Comparison of ENCODE assay signal across 19 cellular contexts in the genomic region with DNA sequence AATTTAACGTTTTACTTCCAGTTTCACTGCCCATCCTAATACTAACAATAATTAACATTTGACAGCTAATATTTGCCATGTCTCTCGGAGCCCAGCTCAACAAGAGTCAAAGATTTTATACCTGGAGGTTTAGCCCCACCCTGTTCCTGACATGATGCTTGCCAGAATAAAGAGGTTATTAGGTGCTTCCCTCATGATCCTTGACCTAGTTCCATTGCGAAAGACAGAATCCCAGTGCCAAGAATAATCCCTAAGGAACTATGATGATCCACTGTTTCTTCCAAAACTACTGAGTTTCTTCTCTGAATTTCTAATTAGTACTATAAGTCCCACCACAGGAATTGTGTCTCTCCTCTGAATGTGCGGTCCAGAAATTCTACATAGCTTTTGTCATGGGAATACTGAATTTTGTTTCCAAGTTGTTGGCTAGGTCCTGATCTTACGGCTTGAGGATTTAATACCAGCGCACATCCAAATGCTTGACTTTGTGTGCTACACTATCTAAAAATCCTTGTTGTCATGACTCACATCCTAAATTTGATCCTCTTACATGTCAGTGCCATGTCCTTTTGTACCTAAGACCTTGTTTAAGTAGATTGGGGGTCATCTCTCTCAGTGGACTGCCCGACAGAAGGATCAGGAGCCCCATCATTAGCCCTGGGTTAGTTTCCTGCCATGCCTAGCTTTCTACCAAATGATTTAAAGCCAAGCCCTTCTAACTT. TPM values are rescaled to one million over a fixed set of nuclear protein-coding genes. Genes with fewer than 3 reads are reported as not detected.
A peak's percentile ranks its signal among the peaks of the same experiment; 100 is the strongest.
DNase-seq lines count a peak whose midpoint lies in the region; ATAC-seq, FAIRE-seq and TF ChIP-seq lines count a peak whose summit lies in the region.
"Had no signal": no experiment of that assay in that cellular context is flagged by ENCODE, and none has a peak within 500 bp of the region (broad histone marks: within the 10 kb centered on the region; RNA-seq: fewer than 3 reads in every experiment).

No MANE protein-coding gene starts in this region.

- H3K4me3 Mint-ChIP-seq in memory B cell: no peak overlapping the region

- H3K4me1 Mint-ChIP-seq in memory B cell: peaks cover 14% of the 10 kb centered on the region

- no peaks in the 10 kb centered on the region for H3K79me1 ChIP-seq in mesendoderm (ENCODE audit: low read length)

- H3K79me2 ChIP-seq in K562 (ENCODE audit: control insufficient read depth, insufficient read depth, low read length): peaks cover 3% of the 10 kb centered on the region; the same call in 1 of the 3 replicates
- no peaks in the 10 kb centered on the region for H3K79me2 ChIP-seq in mesendoderm (ENCODE audit: control insufficient read depth, insufficient read depth, low read length)

- no peak overlapping the region for H2BK5ac ChIP-seq in mesendoderm (ENCODE audit: low read length)

- peak overlapping the region; percentile 39 for H3K27ac Mint-ChIP-seq in memory B cell
- H3K27ac Mint-ChIP-seq: activated T-helper 2 cell treated with anti-CD3 and anti-CD28 coated beads, Interferon-gamma antibody, Interleukin-2, Interleukin-4, amounts not matched to agents 10 μg/mL and 5 μg/mL and 100 μg/mL, durations not matched to agents 14 hours and 24 hours and 36 hours had no signal

- H3K9me3 Mint-ChIP-seq in memory B cell: no peaks in the 10 kb centered on the region
- H3K9me3 Mint-ChIP-seq: activated T-helper 2 cell treated with anti-CD3 and anti-CD28 coated beads, Interferon-gamma antibody, Interleukin-2, Interleukin-4, amounts not matched to agents 10 μg/mL and 5 μg/mL and 100 μg/mL, durations not matched to agents 14 hours and 24 hours and 36 hours; naive B cell had no signal

- no peaks in the 10 kb centered on the region for H3K9me3 ChIP-seq in K562 (replicated peaks; ENCODE audit: control insufficient read depth, insufficient read depth, low read depth, low read length)
- no peaks in the 10 kb centered on the region for H3K9me3 ChIP-seq in small intestine (ENCODE audit: control insufficient read depth, low read depth)
- H3K9me3 ChIP-seq: testis had no signal

- in situ Hi-C loops in K562 (cut with MboI): no loop called here

- FAIRE-seq in GM19239 (lab: Jason Lieb, UNC): peak; percentile 14
- FAIRE-seq in K562 (lab: Jason Lieb, UNC): peak; percentile 29
- no peak for FAIRE-seq in small intestine (lab: Jason Lieb, UNC)
- FAIRE-seq: TTC549 had no signal

- H3K36me3 ChIP-seq in K562 (ENCODE audit: control insufficient read depth, insufficient read depth, low read length) (peaks cover 66% of the 10 kb centered on the region; the same call in 2 of the 3 replicates), small intestine (ENCODE audit: control insufficient read depth in 2 of 2, insufficient read depth in 2 of 2, low read length in 2 of 2) (peaks cover 2 to 9% of the 10 kb centered on the region in 2 donors), mesendoderm (ENCODE audit: control insufficient read depth, insufficient read depth, low read length) (no peaks in the 10 kb centered on the region)

- H4K5ac ChIP-seq in mesendoderm (ENCODE audit: low read length): no peak overlapping the region

- no peak for TF ChIP-seq CTCF in K562 (IDR thresholded peaks at IDR 0.05 in 2 of 3, conservative IDR thresholded peaks at IDR 0.05 in 1 of 3; ENCODE audit: insufficient read depth in 2 of 3, low read depth in 1 of 3, low read length in 3 of 3)

- H2BK15ac ChIP-seq in mesendoderm (replicated peaks; ENCODE audit: low read depth): no peak overlapping the region

- no peak for DNase-seq in GM19239 (ENCODE audit: insufficient read length, low spot score)
- DNase-seq in K562 (ENCODE audit: extremely low read depth in 1 of 4, low spot score in 3 of 4): no peak
- DNase-seq in memory B cell (ENCODE audit: low spot score in 2 of 2): no peak
- DNase-seq in small intestine: peak; percentile 59
- DNase-seq in mesendoderm: no peak
- no peak for DNase-seq in DMS79 treated with DMSO at 0.1 percent for 48 hours (lab: John Stamatoyannopoulos, UW)
- DNase-seq in NOMO-1 (lab: John Stamatoyannopoulos, UW; ENCODE audit: unreplicated experiment in 2 of 2): no peak
- DNase-seq: activated CD4-positive, alpha-beta T cell treated with anti-CD3 and anti-CD28 coated beads for 4 hours; erythroblast; naive B cell; NCI-H1930; NCI-H446; RPMI8226; stimulated activated CD8-positive, alpha-beta memory T cell treated with anti-CD3 and anti-CD28 coated beads, Interleukin-4, amount 100 ng/mL, for 48 hours; SW 1271; testis had no signal

- no peak for TF ChIP-seq POLR2A in K562 (conservative IDR thresholded peaks at IDR 0.05)

- no peaks in the 10 kb centered on the region for H3K9me1 ChIP-seq in K562 (ENCODE audit: control insufficient read depth, insufficient read depth, low read length)

- TF ChIP-seq RAD21 in K562 (CRISPR knock-in tag; conservative IDR thresholded peaks at IDR 0.05 in 1 of 2, IDR thresholded peaks at IDR 0.05 in 1 of 2): no peak

- H3K27ac ChIP-seq in K562 (ENCODE audit: extremely low read depth, low read depth, low read length) (no peak overlapping the region), small intestine (ENCODE audit: low read depth in 1 of 2, low read length in 1 of 2) (no peak overlapping the region), mesendoderm (ENCODE audit: low read depth, low read length) (no peak overlapping the region)

- H3K27me3 Mint-ChIP-seq in memory B cell: no peaks in the 10 kb centered on the region
- H3K27me3 Mint-ChIP-seq: naive B cell had no signal

- H3K36me3 Mint-ChIP-seq in memory B cell: peaks cover 38% of the 10 kb centered on the region

- CTCF ChIA-PET in K562 (lab: Yijun Ruan, JAX; ENCODE audit: low intra/inter-chr PET ratio): no interaction called here

- no peak overlapping the region for H3K56ac ChIP-seq in mesendoderm (ENCODE audit: low read length)

- H4K20me1 ChIP-seq in K562 (replicated peaks; ENCODE audit: control insufficient read depth, insufficient read depth, low read length): no peaks in the 10 kb centered on the region

- H3K27me3 ChIP-seq in K562 (ENCODE audit: control insufficient read depth in 2 of 2, insufficient read depth in 2 of 2, low read length in 2 of 2) (no peaks in the 10 kb centered on the region), small intestine (ENCODE audit: control insufficient read depth in 2 of 2, insufficient read depth in 2 of 2, low read length in 2 of 2) (no peaks in the 10 kb centered on the region), mesendoderm (ENCODE audit: insufficient read depth, low read length, poor library complexity) (no peaks in the 10 kb centered on the region)
- H3K27me3 ChIP-seq: testis had no signal

- no peak for TF ChIP-seq EP300 in K562 (IDR thresholded peaks at IDR 0.05; ENCODE audit: low read length)

- no peak overlapping the region for H3K18ac ChIP-seq in mesendoderm (ENCODE audit: low read length)

- POLR2A ChIA-PET in K562 (lab: Yijun Ruan, JAX): interaction anchor here (1.0 kb wide), 1 partner anchor 15 kb away, joined by 3 read pairs; no protein-coding TSS in a partner anchor

- H3K4me3 ChIP-seq in K562: no peak overlapping the region
- no peak overlapping the region for H3K4me3 ChIP-seq in small intestine (ENCODE audit: low read depth in 1 of 2, low read length in 2 of 2)
- no peak overlapping the region for H3K4me3 ChIP-seq in mesendoderm (ENCODE audit: low read length)
- H3K4me3 ChIP-seq: testis had no signal

- H3K4ac ChIP-seq in mesendoderm (ENCODE audit: low read depth, low read length): no peak overlapping the region

- H3K4me1 ChIP-seq in K562 (replicated peaks in 1 of 2; ENCODE audit: control insufficient read depth in 2 of 2, insufficient read depth in 2 of 2, low read length in 2 of 2): no peaks in the 10 kb centered on the region
- no peaks in the 10 kb centered on the region for H3K4me1 ChIP-seq in small intestine (ENCODE audit: control insufficient read depth in 2 of 2, insufficient read depth in 1 of 2, low read depth in 1 of 2, low read length in 1 of 2)
- H3K4me1 ChIP-seq in mesendoderm (ENCODE audit: control insufficient read depth, low read depth, low read length): no peaks in the 10 kb centered on the region
- H3K4me1 ChIP-seq: testis had no signal

- no peak overlapping the region for H4K8ac ChIP-seq in mesendoderm (ENCODE audit: low read depth, low read length)

- H3K4me2 ChIP-seq in K562 (ENCODE audit: insufficient read depth, low read length) (no peak overlapping the region), mesendoderm (ENCODE audit: low read length) (no peak overlapping the region)

- H2BK120ac ChIP-seq in mesendoderm (ENCODE audit: low read depth, low read length): no peak overlapping the region

- no TSS peak for BruUV-seq in K562 (replicated peaks; lab: Mats Ljungman, UMichigan)

- no peak overlapping the region for H2AFZ ChIP-seq in K562 (ENCODE audit: low read depth, low read length)

- intact Hi-C loops in K562 (cut with micrococcal nuclease): no loop called here

- 82% methylated on average over 7 of the region's 7 CpGs for WGBS in K562 (ENCODE audit: insufficient coverage, low coverage, missing lambda C conversion rate)
- 68 to 79% (median 70%) methylated on average over 7 of the region's 7 CpGs for WGBS in small intestine, 3 donors
- no CpG with 5 or more reads among the region's 7 CpGs for WGBS in mesendoderm (ENCODE audit: extremely low coverage, insufficient coverage, low lambda C conversion rate)

- no peak overlapping the region for H3K23ac ChIP-seq in mesendoderm (ENCODE audit: low read length)

- H3K9ac ChIP-seq in K562 (ENCODE audit: insufficient read depth in 1 of 2, low read depth in 2 of 2, low read length in 2 of 2) (no peak overlapping the region), mesendoderm (ENCODE audit: low read length) (no peak overlapping the region)

- no peak overlapping the region for H2AK5ac ChIP-seq in mesendoderm (ENCODE audit: low read length)

- ATAC-seq in K562 (no peak), memory B cell (ENCODE audit: low read depth) (no peak), GM18868 (IDR thresholded peaks at IDR 0.05; ENCODE audit: unreplicated experiment) (no peak)

RNA-seq across cellular contexts. Expression of gene ANTXR2, which starts 23.1 kb away (rescaled TPM):
- 163 and 271 TPM in 2 replicates for total RNA-seq in K562 (2011; cell fraction: chromatin; rRNA removed; ENCODE audit: low replicate concordance)
- total RNA-seq in K562 (2011; cell fraction: nucleolus; rRNA removed): 73.4 and 76.1 TPM in 2 replicates
- 102 and 117 TPM in 2 replicates for total RNA-seq in K562 (2011; cell fraction: nucleoplasm; rRNA removed)
- total RNA-seq in K562 (2014; rRNA removed): 39.1 and 50.5 TPM in 2 replicates
- 75.4 and 103 TPM in 2 replicates for total RNA-seq in K562 (2014; rRNA removed; fragmentation: Illumina TruSeq; extraction: Trizol)
- total RNA-seq in K562 (2015; rRNA removed; fragmentation: Illumina TruSeq; extraction: Trizol): 60.3 and 61.8 TPM in 2 replicates
- total RNA-seq in K562 (2021): 68.1 and 83.8 TPM in 2 replicates
- 51.7 and 79.1 TPM in 2 replicates for polyA plus RNA-seq in K562 (2011; rRNA removed)
- polyA plus RNA-seq in K562 (2011; cell fraction: cytosol; rRNA removed): 10.2 and 18.4 TPM in 2 replicates
- 42.2 and 47.3 TPM in 2 replicates for polyA plus RNA-seq in K562 (2011; cell fraction: nucleus; rRNA removed)
- 69.7 and 118 TPM in 2 replicates for polyA plus RNA-seq in K562 (2012)
- polyA plus RNA-seq in K562 (2014; fragmentation: Illumina TruSeq; extraction: Trizol): 62.5 and 71.0 TPM in 2 replicates
- 10 to 100 TPM; 10.1 to 26.6 TPM for polyA plus RNA-seq in K562 (2014; fragmentation: Nextera tagmentation; extraction: Ambion mirVana)
- 34.8 and 37.4 TPM in 2 replicates for polyA plus RNA-seq in K562 (2014; rRNA removed)
- 139 and 146 TPM in 2 replicates for polyA minus RNA-seq in K562 (2011; rRNA and poly(A)+ RNA removed)
- 33.9 and 51.2 TPM in 2 replicates for polyA minus RNA-seq in K562 (2011; cell fraction: cytosol; rRNA and poly(A)+ RNA removed)
- polyA minus RNA-seq in K562 (2011; cell fraction: nucleus; rRNA and poly(A)+ RNA removed): 92.2 and 147 TPM in 2 replicates
- 10 to 100 TPM in 1 of 3 donors, 1 to 10 TPM in 2; 3.6 to 13.7 (median 7.3) TPM for polyA plus RNA-seq in small intestine
- polyA plus RNA-seq in mesendoderm (2013, experiment 1 of 2): 3.7 TPM
- polyA plus RNA-seq in mesendoderm (2013, experiment 2 of 2): 3.3 TPM
